Comparison of ENCODE assay signal across 22 cellular contexts in genomic region chr19:6246174-6247006, GRCh38.
"Had no signal": no experiment of that assay in that cellular context is flagged by ENCODE, and none has a peak within 500 bp of the region (broad histone marks: within the 10 kb centered on the region; RNA-seq: fewer than 3 reads in every experiment).

No MANE protein-coding gene starts in this region.

- DNase-seq: activated CD4-positive, alpha-beta T cell treated with anti-CD3 and anti-CD28 coated beads, Interleukin-2, amount 10 ng/mL, durations not matched to agents 7 days and 5 days; activated CD8-positive, alpha-beta memory T cell treated with anti-CD3 and anti-CD28 coated beads, Interleukin-2, amount 50 U/mL, for 48 hours; activated effector memory CD4-positive, alpha-beta T cell treated with anti-CD3 and anti-CD28 coated beads, Interleukin-2, amount 50 U/mL, for 16 hours; activated naive CD4-positive, alpha-beta T cell treated with anti-CD3 and anti-CD28 coated beads, Interleukin-2, amount 50 U/mL, for 16 hours; activated T-cell treated with anti-CD3 and anti-CD28 coated beads, Interleukin-2, amount 50 U/mL, for 48 hours; brain microvascular endothelial cell; central memory CD4-positive, alpha-beta T cell; colonic mucosa; head of caudate nucleus; left lung; mesenchymal stem cell; naive thymus-derived CD4-positive, alpha-beta T cell; sigmoid colon; stimulated activated CD4-positive, alpha-beta T cell treated with anti-CD3 and anti-CD28 coated beads, Interleukin-4, amount 100 ng/mL, for 4 hours; stimulated activated naive CD4-positive, alpha-beta T cell treated with Interleukin-2 at 50 U/mL for 16 hours; tibial artery; uterus had no signal

- H3K9ac ChIP-seq: parathyroid adenoma had no signal

- H3K27me3 ChIP-seq: brain microvascular endothelial cell, colonic mucosa, left lung, neutrophil, sigmoid colon, tibial artery, uterus had no signal

- H3K27me3 Mint-ChIP-seq: activated CD4-positive, alpha-beta T cell treated with anti-CD3 and anti-CD28 coated beads, Interleukin-2, amount 10 ng/mL, durations not matched to agents 7 days and 5 days; naive thymus-derived CD4-positive, alpha-beta T cell had no signal

- H3K27ac ChIP-seq: brain microvascular endothelial cell, colonic mucosa, neutrophil, sigmoid colon, tibial artery, uterus had no signal

- H3K9me3 ChIP-seq: colonic mucosa, left lung, neutrophil, sigmoid colon, tibial artery, uterus had no signal

- H3K27ac Mint-ChIP-seq: activated CD4-positive, alpha-beta T cell treated with anti-CD3 and anti-CD28 coated beads, Interleukin-2, amount 10 ng/mL, durations not matched to agents 7 days and 5 days had no signal

- H3K36me3 ChIP-seq: colonic mucosa, neutrophil, sigmoid colon, uterus had no signal

- ATAC-seq: activated CD4-positive, CD25-positive, alpha-beta regulatory T cell treated with anti-CD3 and anti-CD28 coated beads, Interleukin-2, amount 50 U/mL, for 24 hours; left lung; naive thymus-derived CD4-positive, alpha-beta T cell had no signal

- H3K4me1 ChIP-seq: colonic mucosa had no signal

- H3K9me3 Mint-ChIP-seq: activated CD4-positive, alpha-beta T cell treated with anti-CD3 and anti-CD28 coated beads, Interleukin-2, amount 10 ng/mL, durations not matched to agents 7 days and 5 days had no signal

- H2AFZ ChIP-seq: parathyroid adenoma had no signal

- H3K4me3 ChIP-seq: colonic mucosa, left lung, sigmoid colon, tibial artery, uterus had no signal

- H3K4me3 Mint-ChIP-seq: activated CD4-positive, alpha-beta T cell treated with anti-CD3 and anti-CD28 coated beads, Interleukin-2, amount 10 ng/mL, durations not matched to agents 7 days and 5 days had no signal

- FAIRE-seq: frontal cortex, keratinocyte had no signal
